Comparison of ENCODE assay signal across 28 cellular contexts in genomic region chr15:40963201-40963600, GRCh38. TPM values are rescaled to one million over a fixed set of nuclear protein-coding genes. Genes with fewer than 3 reads are reported as not detected.
A peak's percentile ranks its signal among the peaks of the same experiment; 100 is the strongest.
DNase-seq lines count a peak whose midpoint lies in the region; ATAC-seq, FAIRE-seq and TF ChIP-seq lines count a peak whose summit lies in the region.
"Had no signal": no experiment of that assay in that cellular context is flagged by ENCODE, and none has a peak within 500 bp of the region (broad histone marks: within the 10 kb centered on the region; RNA-seq: fewer than 3 reads in every experiment).

No MANE protein-coding gene starts in this region.

- H3K4me3 ChIP-seq in H1 (ENCODE audit: extremely low read depth in 1 of 4, insufficient read depth in 2 of 4, low read depth in 3 of 4, low read length in 4 of 4) (no peak overlapping the region), neural progenitor cell (no peak overlapping the region), sigmoid colon (no peak overlapping the region)
- H3K4me3 ChIP-seq: A549; BLaER1 treated with 17β-estradiol and CSF1 and Interleukin-3, amounts not matched to agents 10 nM and 100 nM; GM23338 had no signal

- no peak overlapping the region for H4K91ac ChIP-seq in H1 (replicated peaks; ENCODE audit: insufficient read length, low read length)

- H3K4me3 Mint-ChIP-seq in T-helper 17 cell (peak overlapping the region; percentile 28), neural progenitor cell (no peak overlapping the region)
- H3K4me3 Mint-ChIP-seq: CD14-positive monocyte; CD4-positive, alpha-beta T cell; GM23338; HFFc6 had no signal

- ATAC-seq in T-helper 17 cell (no peak), HG02763 (IDR thresholded peaks at IDR 0.05; ENCODE audit: unreplicated experiment) (no peak)
- ATAC-seq: A549, GM23338, HCT116 had no signal

- POLR2A ChIA-PET in H1 (lab: Charles Lee; ENCODE audit: partially characterized antibody) = interaction anchor here (1.3 to 28.7 kb wide), 4 partner anchors 27 to 223 kb away, joined by 3 to 1505 read pairs (median 106); partner anchors contain the start of genes CHAC1 and DLL4

- no peak for TF ChIP-seq RAD21 in H1 (IDR thresholded peaks at IDR 0.05 in 1 of 2, conservative IDR thresholded peaks at IDR 0.05 in 1 of 2; ENCODE audit: low read depth in 2 of 2, low read length in 2 of 2)

- WGBS in H1 (ENCODE audit: extremely low coverage in 1 of 2, insufficient coverage in 1 of 2, insufficient read length in 1 of 2, insufficient replicate concordance in 2 of 2, low coverage in 1 of 2, low lambda C conversion rate in 2 of 2, missing lambda C conversion rate in 1 of 2), 2 experiments = 94% methylated on average over 12 of the region's 12 CpGs; no CpG with 5 or more reads in 1 of the 2 experiments
- WGBS in sigmoid colon, 2 donors = 87 to 93% methylated on average over 12 of the region's 12 CpGs

- no peak overlapping the region for H2AFZ ChIP-seq in H1 (ENCODE audit: low read length)
- no peak overlapping the region for H2AFZ ChIP-seq in neural progenitor cell (replicated peaks)
- H2AFZ ChIP-seq: GM23338 had no signal

- no peak overlapping the region for H3K4ac ChIP-seq in H1 (replicated peaks; ENCODE audit: insufficient read length, low read depth, low read length)

- FAIRE-seq in H1 (lab: Jason Lieb, UNC) = no peak
- FAIRE-seq: A549, D721Med, GM12891, GM18507, H54 had no signal

- H3K27ac Mint-ChIP-seq in T-helper 17 cell (no peak overlapping the region), neural progenitor cell (peak overlapping the region; percentile 5)
- H3K27ac Mint-ChIP-seq: CD14-positive monocyte; CD4-positive, alpha-beta T cell; CD8-positive, alpha-beta memory T cell; GM23338; HFFc6 had no signal

- H2BK5ac ChIP-seq in H1 (ENCODE audit: low read depth, low read length) = no peak overlapping the region

- H2BK20ac ChIP-seq in H1 (ENCODE audit: low read length) = no peak overlapping the region

- no peaks in the 10 kb centered on the region for H4K20me1 ChIP-seq in H1 (replicated peaks in 1 of 2; ENCODE audit: control insufficient read depth in 1 of 2, insufficient read depth in 2 of 2, low read length in 2 of 2)
- H4K20me1 ChIP-seq in neural progenitor cell (ENCODE audit: low read depth) = no peaks in the 10 kb centered on the region

- intact Hi-C loops in sigmoid colon (cut with DNase I) = no loop called here

- no peak overlapping the region for H3K14ac ChIP-seq in H1 (ENCODE audit: insufficient read length)

- no peak overlapping the region for H2AK5ac ChIP-seq in H1 (ENCODE audit: low read depth, low read length)

- no peaks in the 10 kb centered on the region for H3K23me2 ChIP-seq in H1 (ENCODE audit: low read depth, low read length)

- H2BK12ac ChIP-seq in H1 (ENCODE audit: low read depth, low read length) = 0 out of 2 replicates have a peak overlapping the region, but pooled peaks have one; percentile 42

- H3K4me1 ChIP-seq in H1 (replicated peaks in 1 of 4; ENCODE audit: control insufficient read depth in 3 of 4, insufficient read depth in 4 of 4, low read length in 3 of 4) (peaks cover 0 to 3% (median 0%) of the 10 kb centered on the region in 4 experiments; a peak in 4 of 7 replicates), neural progenitor cell (peaks cover 15% of the 10 kb centered on the region), sigmoid colon (peaks cover 0 to 18% (median 5%) of the 10 kb centered on the region in 4 donors)

- no peak overlapping the region for H3K4me2 ChIP-seq in H1 (ENCODE audit: insufficient read depth in 1 of 2, low read depth in 2 of 2, low read length in 2 of 2)
- H3K4me2 ChIP-seq in neural progenitor cell = no peak overlapping the region
- H3K4me2 ChIP-seq: A549; BLaER1 treated with 17β-estradiol and CSF1 and Interleukin-3, amounts not matched to agents 10 nM and 100 nM; GM23338 had no signal

- TF ChIP-seq EP300 in H1 (IDR thresholded peaks at IDR 0.05; ENCODE audit: borderline replicate concordance in 1 of 2, low read depth in 2 of 2, low read length in 2 of 2) (no peak), sigmoid colon (IDR thresholded peaks at IDR 0.05) (no peak)

- H3K36me3 ChIP-seq in H1 (ENCODE audit: control insufficient read depth in 2 of 4, insufficient read depth in 4 of 4, low read length in 3 of 4) = no peaks in the 10 kb centered on the region
- H3K36me3 ChIP-seq in neural progenitor cell = no peaks in the 10 kb centered on the region
- no peaks in the 10 kb centered on the region for H3K36me3 ChIP-seq in sigmoid colon
- H3K36me3 ChIP-seq: BE2C; BLaER1 treated with 17β-estradiol and CSF1 and Interleukin-3, amounts not matched to agents 10 nM and 100 nM had no signal

- H4K5ac ChIP-seq in H1 (ENCODE audit: insufficient read length, low read depth, low read length) = no peak overlapping the region

- peaks cover 2% of the 10 kb centered on the region for H3K36me3 Mint-ChIP-seq in T-helper 17 cell (ENCODE audit: low read depth)
- H3K36me3 Mint-ChIP-seq in neural progenitor cell = no peaks in the 10 kb centered on the region
- H3K36me3 Mint-ChIP-seq: CD14-positive monocyte; CD8-positive, alpha-beta memory T cell had no signal

- H3K9me3 Mint-ChIP-seq in neural progenitor cell = peaks cover 4% of the 10 kb centered on the region
- H3K9me3 Mint-ChIP-seq: CD4-positive, alpha-beta T cell; CD8-positive, alpha-beta memory T cell; GM23338; HFFc6 had no signal

- H3K4me1 Mint-ChIP-seq in T-helper 17 cell (peaks cover 9% of the 10 kb centered on the region), neural progenitor cell (peaks cover 27% of the 10 kb centered on the region)
- H3K4me1 Mint-ChIP-seq: CD8-positive, alpha-beta memory T cell had no signal

- no peaks in the 10 kb centered on the region for H3K9me3 ChIP-seq in T-helper 17 cell (ENCODE audit: control insufficient read depth, low read length, poor library complexity, severe bottlenecking)
- no peaks in the 10 kb centered on the region for H3K9me3 ChIP-seq in H1 (ENCODE audit: insufficient read depth in 2 of 2, low read depth in 1 of 2, low read length in 1 of 2)
- H3K9me3 ChIP-seq in neural progenitor cell (ENCODE audit: low read depth) = no peaks in the 10 kb centered on the region
- H3K9me3 ChIP-seq in sigmoid colon = no peaks in the 10 kb centered on the region
- H3K9me3 ChIP-seq: A549, BE2C had no signal

- no peak overlapping the region for H3K18ac ChIP-seq in H1 (ENCODE audit: extremely low read depth, low read length)

- H3K79me2 ChIP-seq in H1 (ENCODE audit: control insufficient read depth in 1 of 2, insufficient read depth in 2 of 2, low read length in 2 of 2) (no peaks in the 10 kb centered on the region), neural progenitor cell (ENCODE audit: low read depth) (no peaks in the 10 kb centered on the region)

- no peak overlapping the region for H3K9ac ChIP-seq in H1 (replicated peaks in 1 of 4; ENCODE audit: extremely low read depth in 1 of 4, low read depth in 3 of 4, low read length in 3 of 4)
- no peak overlapping the region for H3K9ac ChIP-seq in neural progenitor cell
- H3K9ac ChIP-seq: BLaER1 treated with 17β-estradiol and CSF1 and Interleukin-3, amounts not matched to agents 10 nM and 100 nM had no signal

- H2BK15ac ChIP-seq in H1 (ENCODE audit: low read length) = peak overlapping the region; percentile 75; the same call in 1 of the 2 replicates

- H3K27ac ChIP-seq in H1 (ENCODE audit: low read depth, low read length) = no peak overlapping the region
- no peak overlapping the region for H3K27ac ChIP-seq in neural progenitor cell
- no peak overlapping the region for H3K27ac ChIP-seq in sigmoid colon
- H3K27ac ChIP-seq: A549; BLaER1 treated with 17β-estradiol and CSF1 and Interleukin-3, amounts not matched to agents 10 nM and 100 nM had no signal

- H3K27me3 Mint-ChIP-seq in T-helper 17 cell (peaks cover 14% of the 10 kb centered on the region), neural progenitor cell (ENCODE audit: insufficient read depth, low read depth) (peaks cover 11% of the 10 kb centered on the region)

- H4K8ac ChIP-seq in H1 (ENCODE audit: extremely low read depth, insufficient read depth, low read length) = no peak overlapping the region; the same call in 1 of the 2 replicates

- H3F3A ChIP-seq in neural progenitor cell (ENCODE audit: low read depth) = peaks cover 3% of the 10 kb centered on the region

- no peaks in the 10 kb centered on the region for H3K79me1 ChIP-seq in H1 (ENCODE audit: low read depth, low read length)

- CTCF ChIA-PET in H1 (lab: Charles Lee; ENCODE audit: partially characterized antibody) = interaction anchor here (0.6 to 5.7 kb wide), 17 partner anchors 9 to 305 kb away, joined by 3 to 56 read pairs (median 10); partner anchors contain the start of genes CHAC1 and VPS18

- H3K23ac ChIP-seq in H1 (ENCODE audit: insufficient read length) = no peak overlapping the region

- TF ChIP-seq CTCF in H1 (IDR thresholded peaks at IDR 0.05; ENCODE audit: control extremely low read depth in 1 of 3, insufficient read depth in 1 of 3, low read depth in 1 of 3, low read length in 3 of 3) (no peak), neural progenitor cell (IDR thresholded peaks at IDR 0.05) (no peak), sigmoid colon (IDR thresholded peaks at IDR 0.05) (no peak)

- H2BK120ac ChIP-seq in H1 (replicated peaks; ENCODE audit: low read depth, low read length) = no peak overlapping the region

- no peak overlapping the region for H3K56ac ChIP-seq in H1 (replicated peaks; ENCODE audit: insufficient read length, low read depth, low read length)

- DNase-seq in T-helper 17 cell (no peak), H1 (ENCODE audit: low read depth in 1 of 2, low spot score in 2 of 2) (no peak), neural progenitor cell (ENCODE audit: low spot score) (no peak), sigmoid colon (peak; percentile 53), UCSD-AML1 (lab: John Stamatoyannopoulos, UW; ENCODE audit: unreplicated experiment) (no peak), erythroblast (lab: John Stamatoyannopoulos, UW) (no peak), HPDE6-E6E7 (ENCODE audit: extremely low spot score) (no peak)
- DNase-seq: 8988T; ACHN; AML-193; BE2C; CD4-positive, alpha-beta T cell; CD8-positive, alpha-beta memory T cell; DMS 273 treated with DMSO at 0.1 percent for 48 hours; DMS79; GF-D8; HFFc6 had no signal

- TF ChIP-seq POLR2A in H1 (IDR thresholded peaks at IDR 0.05; ENCODE audit: control extremely low read depth in 1 of 2, low read depth in 2 of 2, low read length in 2 of 2) = no peak
- TF ChIP-seq POLR2A in sigmoid colon (IDR thresholded peaks at IDR 0.05) = no peak
- no peak for TF ChIP-seq POLR2A in erythroblast (IDR thresholded peaks at IDR 0.05; ENCODE audit: low read length)

- H3K27me3 ChIP-seq in H1 (replicated peaks in 1 of 4; ENCODE audit: control insufficient read depth in 3 of 4, extremely low read depth in 1 of 4, insufficient read depth in 3 of 4, low read length in 3 of 4) (no peaks in the 10 kb centered on the region), neural progenitor cell (no peaks in the 10 kb centered on the region), sigmoid colon (no peaks in the 10 kb centered on the region)
- H3K27me3 ChIP-seq: BE2C; BLaER1 treated with 17β-estradiol and CSF1 and Interleukin-3, amounts not matched to agents 10 nM and 100 nM had no signal

RNA-seq across cellular contexts. Expression of gene CHAC1, which starts 9.9 kb away (rescaled TPM):
- total RNA-seq in T-helper 17 cell = under 1 TPM; 0.35 to 0.70 TPM
- 28.7 and 34.3 TPM in 2 replicates for total RNA-seq in H1 (2021; fragmentation: NEBNext Ultra II Directional; extraction: Animal tissue kit (Norgen Biotek cat#: 25700))
- polyA plus RNA-seq in H1 (2011; rRNA removed) = 159 and 215 TPM in 2 replicates
- polyA plus RNA-seq in H1 (2011; cell fraction: cytosol; rRNA removed) = 112 TPM
- polyA plus RNA-seq in H1 (2011; cell fraction: nucleus; rRNA removed) = 104 TPM
- polyA plus RNA-seq in H1 (2012, experiment 1 of 2) = 33.4 to 49.1 TPM (median 43.9 TPM) in 4 replicates
- 56.2 TPM for polyA plus RNA-seq in H1 (2012, experiment 2 of 2)
- 17.9 TPM for polyA plus RNA-seq in H1 (2013, experiment 1 of 2)
- polyA plus RNA-seq in H1 (2013, experiment 2 of 2) = 16.9 TPM
- polyA minus RNA-seq in H1 (2011; rRNA and poly(A)+ RNA removed) = 55.7 and 84.0 TPM in 2 replicates
- polyA minus RNA-seq in H1 (2011; cell fraction: cytosol; rRNA and poly(A)+ RNA removed) = 89.2 TPM
- polyA minus RNA-seq in H1 (2011; cell fraction: nucleus; rRNA and poly(A)+ RNA removed) = 65.8 TPM
- 2.4 and 4.8 TPM in 2 replicates for total RNA-seq in neural progenitor cell (ENCODE audit: low replicate concordance)
- 1 to 10 TPM in 3 of 4 donors, under 1 TPM in 1; 0.66 to 3.1 (median 2.4) TPM for total RNA-seq in sigmoid colon
- 10 to 100 TPM in 1 of 3 donors, 1 to 10 TPM in 2; 3.0 to 31.4 (median 8.3) TPM for polyA plus RNA-seq in sigmoid colon
- polyA plus RNA-seq: CD14-positive monocyte; CD8-positive, alpha-beta memory T cell had no signal

RNA-seq across cellular contexts. Expression of gene DLL4, which starts 34.1 kb away (rescaled TPM):
- total RNA-seq in T-helper 17 cell (not detected), neural progenitor cell (ENCODE audit: low replicate concordance) (0.12 TPM in 1 of 2 replicates, not detected in the other), sigmoid colon (1 to 10 TPM; 3.5 to 5.4 (median 4.6) TPM)
- total RNA-seq in H1 (2021; fragmentation: NEBNext Ultra II Directional; extraction: Animal tissue kit (Norgen Biotek cat#: 25700)) = 0.48 and 0.60 TPM in 2 replicates
- polyA plus RNA-seq in H1 (2011; rRNA removed) (0.22 and 0.23 TPM in 2 replicates), sigmoid colon (10 to 100 TPM in 1 of 3 donors, 1 to 10 TPM in 2; 1.6 to 12.2 (median 3.6) TPM)
- 0.21 TPM for polyA plus RNA-seq in H1 (2011; cell fraction: cytosol; rRNA removed)
- polyA plus RNA-seq in H1 (2011; cell fraction: nucleus; rRNA removed) = 1.0 TPM
- 0.12 to 0.18 TPM (median 0.17 TPM) in 3 of 4 replicates, not detected in the other for polyA plus RNA-seq in H1 (2012, experiment 1 of 2)
- 0.16 TPM for polyA plus RNA-seq in H1 (2012, experiment 2 of 2)
- 0.20 TPM for polyA plus RNA-seq in H1 (2013, experiment 1 of 2)
- 0.20 TPM for polyA plus RNA-seq in H1 (2013, experiment 2 of 2)
- polyA minus RNA-seq in H1 (2011; rRNA and poly(A)+ RNA removed) = 0.27 and 0.85 TPM in 2 replicates
- polyA minus RNA-seq in H1 (2011; cell fraction: cytosol; rRNA and poly(A)+ RNA removed) = not detected
- polyA minus RNA-seq in H1 (2011; cell fraction: nucleus; rRNA and poly(A)+ RNA removed) = 2.5 TPM
- total RNA-seq: CD8-positive, alpha-beta memory T cell; Daoy had no signal
- polyA plus RNA-seq: CD14-positive monocyte; CD8-positive, alpha-beta memory T cell had no signal
